Comparison of ENCODE assay signal across 8 cellular contexts in genomic region chr3:112086857-112087524, GRCh38. TPM values are rescaled to one million over a fixed set of nuclear protein-coding genes. Genes with fewer than 3 reads are reported as not detected.
DNase-seq lines count a peak whose midpoint lies in the region; ATAC-seq and TF ChIP-seq lines count a peak whose summit lies in the region.

No MANE protein-coding gene starts in this region.

- no peaks in the 10 kb centered on the region for H3K36me3 ChIP-seq in Panc1 (ENCODE audit: control insufficient read depth, insufficient read depth, low read length)
- H3K36me3 ChIP-seq in neuronal stem cell (replicated peaks in 1 of 2; ENCODE audit: control insufficient read depth in 2 of 2, insufficient read depth in 2 of 2, low read length in 2 of 2): no peaks in the 10 kb centered on the region

- no peak overlapping the region for H3K9ac ChIP-seq in neuronal stem cell (ENCODE audit: low read depth, low read length, poor library complexity)

- peak overlapping the region; percentile 97 for H2AFZ ChIP-seq in neuronal stem cell (ENCODE audit: low read length)

- no peak overlapping the region for H2BK120ac ChIP-seq in neuronal stem cell (ENCODE audit: low read depth, low read length)

- H3K14ac ChIP-seq in neuronal stem cell (ENCODE audit: low read length): no peak overlapping the region

- H2BK5ac ChIP-seq in neuronal stem cell (ENCODE audit: low read length): no peak overlapping the region

- H3K9me3 ChIP-seq in Panc1 (ENCODE audit: control insufficient read depth, insufficient read depth, low read depth, low read length): no peaks in the 10 kb centered on the region
- H3K9me3 ChIP-seq in neuronal stem cell (replicated peaks in 1 of 2; ENCODE audit: control insufficient read depth in 2 of 2, insufficient read depth in 1 of 2, low read depth in 1 of 2, low read length in 2 of 2): no peaks in the 10 kb centered on the region

- no peak overlapping the region for H2BK15ac ChIP-seq in neuronal stem cell (ENCODE audit: low read length)

- H2BK12ac ChIP-seq in neuronal stem cell (ENCODE audit: low read length): no peak overlapping the region

- H3K27ac ChIP-seq in Panc1 (ENCODE audit: low read length) (peak overlapping the region; percentile 88), neuronal stem cell (replicated peaks; ENCODE audit: low read length) (no peak overlapping the region)

- no peak overlapping the region for H2AK5ac ChIP-seq in neuronal stem cell (ENCODE audit: low read depth, low read length)

- H4K8ac ChIP-seq in neuronal stem cell (ENCODE audit: low read depth, low read length): no peak overlapping the region

- TF ChIP-seq CTCF in Panc1 (IDR thresholded peaks at IDR 0.05) (no peak), epithelial cell of proximal tubule (conservative IDR thresholded peaks at IDR 0.05; ENCODE audit: low read depth, low read length) (no peak)

- H4K91ac ChIP-seq in neuronal stem cell (ENCODE audit: low read depth, low read length, poor library complexity): no peak overlapping the region

- no peak overlapping the region for H3K23ac ChIP-seq in neuronal stem cell (ENCODE audit: low read depth, low read length, poor library complexity)

- intact Hi-C loops in Panc1 (cut with micrococcal nuclease; ENCODE audit: unreplicated experiment): no loop called here

- H3K79me1 ChIP-seq in neuronal stem cell (ENCODE audit: low read depth, low read length): no peaks in the 10 kb centered on the region

- in situ Hi-C loops in Panc1 (cut with HindIII; ENCODE audit: low pct_unique_long_range_greater_than_20kb, low sequenced_read_pairs): no loop called here

- no CpG with 5 or more reads among the region's 14 CpGs for WGBS in neuronal stem cell (ENCODE audit: extremely low coverage in 2 of 2, insufficient read length in 2 of 2, insufficient replicate concordance in 1 of 2), 2 donors

- POLR2A ChIA-PET in Panc1 (lab: Charles Lee): no interaction called here

- ATAC-seq in Panc1 (peak; percentile 18; the same call in 1 of the 2 replicates), GM21619 (IDR thresholded peaks at IDR 0.05; ENCODE audit: unreplicated experiment) (no peak), HG03025 (IDR thresholded peaks at IDR 0.05; ENCODE audit: low FRiP score, unreplicated experiment) (no peak)

- BruUV-seq in Panc1 (replicated peaks; lab: Mats Ljungman, UMichigan): no TSS peak

- peak; percentile 53 for DNase-seq in EL
- no peak for DNase-seq in Panc1 (ENCODE audit: low read depth, low spot score)
- DNase-seq in epithelial cell of proximal tubule (ENCODE audit: low read depth): no peak
- DNase-seq in neuronal stem cell (ENCODE audit: low spot score): no peak
- no peak for DNase-seq in NCI-H187 (lab: John Stamatoyannopoulos, UW)
- no peak for DNase-seq in NCI-H2081 treated with DMSO at 0.1 percent for 48 hours (lab: John Stamatoyannopoulos, UW)

- H3K27me3 ChIP-seq in Panc1 (ENCODE audit: control insufficient read depth, insufficient read depth, low read length) (no peaks in the 10 kb centered on the region), neuronal stem cell (ENCODE audit: control insufficient read depth in 3 of 3, insufficient read depth in 3 of 3, low read depth in 1 of 3, low read length in 3 of 3) (peaks cover 0 to 52% (median 18%) of the 10 kb centered on the region in 3 experiments)

- peak overlapping the region; percentile 73 to 77 for H3K4me3 ChIP-seq in Panc1 (ENCODE audit: low read depth in 2 of 2, low read length in 2 of 2)
- H3K4me3 ChIP-seq in epithelial cell of proximal tubule (ENCODE audit: low read depth, low read length): peak overlapping the region; percentile 73
- H3K4me3 ChIP-seq in neuronal stem cell (ENCODE audit: low read length in 2 of 2): peak overlapping the region; percentile 10 to 52

- H3K4me2 ChIP-seq in neuronal stem cell (ENCODE audit: insufficient read depth, low read length, poor library complexity, severe bottlenecking): peak overlapping the region; percentile 89

- peak overlapping the region; percentile 46 for H3K18ac ChIP-seq in neuronal stem cell (ENCODE audit: low read length)

- no peak overlapping the region for H3K4ac ChIP-seq in neuronal stem cell (ENCODE audit: low read length)

- H3K4me1 ChIP-seq in Panc1 (ENCODE audit: control insufficient read depth, insufficient read depth, low read length) (peaks cover 39% of the 10 kb centered on the region), neuronal stem cell (ENCODE audit: control insufficient read depth in 2 of 2, insufficient read depth in 1 of 2, low read depth in 1 of 2, low read length in 2 of 2) (peaks cover 7 to 9% of the 10 kb centered on the region in 2 donors)

- CTCF ChIA-PET in Panc1 (lab: Charles Lee): interaction anchor here (0.7 kb wide), 1 partner anchor 25 kb away, joined by 4 read pairs; no protein-coding TSS in a partner anchor

RNA-seq across cellular contexts. Expression of gene C3orf52, which starts 0.8 kb away (rescaled TPM):
- total RNA-seq in Panc1 (2021; ENCODE audit: unreplicated experiment): 12.6 TPM
- 3.7 TPM for polyA plus RNA-seq in Panc1 (2012; ENCODE audit: insufficient read length)
- 33.6 and 55.1 TPM in 2 replicates for total RNA-seq in epithelial cell of proximal tubule
- polyA plus RNA-seq in neuronal stem cell (2013, experiment 1 of 2): 1.4 TPM
- 1.6 TPM for polyA plus RNA-seq in neuronal stem cell (2013, experiment 2 of 2)

RNA-seq across cellular contexts. Expression of gene GCSAM, which starts 46.1 kb away (rescaled TPM):
- total RNA-seq in Panc1 (2021; ENCODE audit: unreplicated experiment) (0.08 TPM), epithelial cell of proximal tubule (not detected in 2 replicates)
- polyA plus RNA-seq in Panc1 (2012; ENCODE audit: insufficient read length): 0.28 TPM
- polyA plus RNA-seq in neuronal stem cell (2013, experiment 1 of 2): not detected
- polyA plus RNA-seq in neuronal stem cell (2013, experiment 2 of 2): not detected

RNA-seq across cellular contexts. Expression of gene TMPRSS7, which starts 52.5 kb away (rescaled TPM):
- total RNA-seq in Panc1 (2021; ENCODE audit: unreplicated experiment) (not detected), epithelial cell of proximal tubule (not detected in 2 replicates)
- not detected for polyA plus RNA-seq in Panc1 (2012; ENCODE audit: insufficient read length)
- 0.04 TPM for polyA plus RNA-seq in neuronal stem cell (2013, experiment 1 of 2)
- 0.03 TPM for polyA plus RNA-seq in neuronal stem cell (2013, experiment 2 of 2)
